ENCODE assay signal across 8 cellular contexts in genomic region chr22:27718186-27719032, GRCh38.
A peak's percentile ranks its signal among the peaks of the same experiment; 100 is the strongest.
DNase-seq lines count a peak whose midpoint lies in the region; ATAC-seq and TF ChIP-seq lines count a peak whose summit lies in the region.

No MANE protein-coding gene starts in this region.

- peaks cover 18% of the 10 kb centered on the region for H3K4me1 ChIP-seq in HEK293 (ENCODE audit: control insufficient read depth, insufficient read depth, low read length)
- peaks cover 4% of the 10 kb centered on the region for H3K4me1 ChIP-seq in hepatocyte (ENCODE audit: insufficient read depth)

- no peak overlapping the region for H3K4me2 ChIP-seq in hepatocyte

- POLR2A ChIA-PET in HEK293 (lab: Yijun Ruan, JAX) = interaction anchor here (0.6 to 1.1 kb wide), 2 partner anchors 9 to 1835 kb away, joined by 3 to 4 read pairs; partner anchors contain the start of gene THOC5

- DNase-seq in amniotic epithelial cell (ENCODE audit: low read depth) (peak; percentile 83), hepatocyte (ENCODE audit: low spot score) (peak; percentile 89), SKM-1 treated with dmso at 0.1 percent for 144 hours (lab: John Stamatoyannopoulos, UW; ENCODE audit: unreplicated experiment) (no peak)
- DNase-seq in stimulated activated naive B cell treated with anti-CD40 and anti-IgM and Interleukin-4, amounts not matched to agents 10 μg/mL and 1 μg/mL and 100 μg/mL, for 72 hours = no peak
- no peak for DNase-seq in activated T-cell treated with anti-CD3 and anti-CD28 coated beads, Interleukin-2, amount 50 U/mL, for 4 hours
- DNase-seq in activated T-cell treated with anti-CD3 and anti-CD28 coated beads, Interleukin-2, amount 50 U/mL, for 72 hours = no peak

- H3K27me3 Mint-ChIP-seq in stimulated activated naive B cell treated with anti-CD40 and anti-IgM and Interleukin-4, amounts not matched to agents 10 μg/mL and 1 μg/mL and 100 μg/mL, for 72 hours = peaks cover 6 to 7% of the 10 kb centered on the region in 2 donors
- peaks cover 2% of the 10 kb centered on the region for H3K27me3 Mint-ChIP-seq in activated T-cell treated with anti-CD3 and anti-CD28 coated beads, Interleukin-2, amount 50 U/mL, for 4 hours (ENCODE audit: low read depth)
- H3K27me3 Mint-ChIP-seq in activated T-cell treated with anti-CD3 and anti-CD28 coated beads, Interleukin-2, amount 50 U/mL, for 72 hours (ENCODE audit: low read depth) = peaks cover 6% of the 10 kb centered on the region

- H4K20me1 ChIP-seq in hepatocyte (ENCODE audit: insufficient read depth, poor library complexity, severe bottlenecking) = no peaks in the 10 kb centered on the region

- WGBS in hepatocyte (ENCODE audit: low lambda C conversion rate, missing lambda C conversion rate) = 35% methylated on average over 10 of the region's 10 CpGs

- no peaks in the 10 kb centered on the region for H3K9me2 ChIP-seq in hepatocyte (replicated peaks; ENCODE audit: insufficient read depth)

- no peaks in the 10 kb centered on the region for H3K27me3 ChIP-seq in hepatocyte

- H2AFZ ChIP-seq in hepatocyte = peak overlapping the region; percentile 9

- H3K79me2 ChIP-seq in hepatocyte = no peaks in the 10 kb centered on the region

- ATAC-seq in stimulated activated naive B cell treated with anti-CD40 and anti-IgM and Interleukin-4, amounts not matched to agents 10 μg/mL and 1 μg/mL and 100 μg/mL, for 72 hours (replicated peaks) = no peak
- ATAC-seq in HG02798 (IDR thresholded peaks at IDR 0.05; ENCODE audit: poor library complexity, unreplicated experiment) = no peak
- no peak for ATAC-seq in activated T-cell treated with anti-CD3 and anti-CD28 coated beads, Interleukin-2, amount 50 U/mL, for 4 hours
- no peak for ATAC-seq in activated T-cell treated with anti-CD3 and anti-CD28 coated beads, Interleukin-2, amount 50 U/mL, for 72 hours (replicated peaks in 1 of 2)

- H3K4me1 Mint-ChIP-seq in stimulated activated naive B cell treated with anti-CD40 and anti-IgM and Interleukin-4, amounts not matched to agents 10 μg/mL and 1 μg/mL and 100 μg/mL, for 72 hours = peaks cover 0 to 2% of the 10 kb centered on the region in 2 donors
- H3K4me1 Mint-ChIP-seq in activated T-cell treated with anti-CD3 and anti-CD28 coated beads, Interleukin-2, amount 50 U/mL, for 4 hours (ENCODE audit: low read depth) = no peaks in the 10 kb centered on the region
- H3K4me1 Mint-ChIP-seq in activated T-cell treated with anti-CD3 and anti-CD28 coated beads, Interleukin-2, amount 50 U/mL, for 72 hours (ENCODE audit: low read depth) = no peaks in the 10 kb centered on the region

- peak overlapping the region; percentile 15 for H3K27ac Mint-ChIP-seq in stimulated activated naive B cell treated with anti-CD40 and anti-IgM and Interleukin-4, amounts not matched to agents 10 μg/mL and 1 μg/mL and 100 μg/mL, for 72 hours
- H3K27ac Mint-ChIP-seq in activated T-cell treated with anti-CD3 and anti-CD28 coated beads, Interleukin-2, amount 50 U/mL, for 72 hours = no peak overlapping the region

- H3K4me3 Mint-ChIP-seq in stimulated activated naive B cell treated with anti-CD40 and anti-IgM and Interleukin-4, amounts not matched to agents 10 μg/mL and 1 μg/mL and 100 μg/mL, for 72 hours = no peak overlapping the region
- H3K4me3 Mint-ChIP-seq in activated T-cell treated with anti-CD3 and anti-CD28 coated beads, Interleukin-2, amount 50 U/mL, for 4 hours = no peak overlapping the region
- no peak overlapping the region for H3K4me3 Mint-ChIP-seq in activated T-cell treated with anti-CD3 and anti-CD28 coated beads, Interleukin-2, amount 50 U/mL, for 72 hours

- H3K9me3 ChIP-seq in HEK293 (ENCODE audit: control insufficient read depth, insufficient read depth, low read depth, low read length) (no peaks in the 10 kb centered on the region), hepatocyte (ENCODE audit: low read depth) (no peaks in the 10 kb centered on the region)

- H3K27ac ChIP-seq in HEK293 (ENCODE audit: extremely low read depth, low read depth, low read length) = no peak overlapping the region
- peak overlapping the region; percentile 35 for H3K27ac ChIP-seq in hepatocyte

- TF ChIP-seq CTCF in HEK293 (tag by site-specific recombination; IDR thresholded peaks at IDR 0.05) (no peak), hepatocyte (IDR thresholded peaks at IDR 0.05; ENCODE audit: poor library complexity) (no peak)

- H3K36me3 ChIP-seq in HEK293 (ENCODE audit: control insufficient read depth in 2 of 2, insufficient read depth in 1 of 2, low read length in 2 of 2) = no peaks in the 10 kb centered on the region
- no peaks in the 10 kb centered on the region for H3K36me3 ChIP-seq in hepatocyte (replicated peaks; ENCODE audit: insufficient read depth, low read depth)

- H3K9me3 Mint-ChIP-seq in stimulated activated naive B cell treated with anti-CD40 and anti-IgM and Interleukin-4, amounts not matched to agents 10 μg/mL and 1 μg/mL and 100 μg/mL, for 72 hours = no peaks in the 10 kb centered on the region
- no peaks in the 10 kb centered on the region for H3K9me3 Mint-ChIP-seq in activated T-cell treated with anti-CD3 and anti-CD28 coated beads, Interleukin-2, amount 50 U/mL, for 4 hours
- no peaks in the 10 kb centered on the region for H3K9me3 Mint-ChIP-seq in activated T-cell treated with anti-CD3 and anti-CD28 coated beads, Interleukin-2, amount 50 U/mL, for 72 hours

- CTCF ChIA-PET in HEK293 (lab: Yijun Ruan, JAX) = interaction anchor here (0.6 to 0.7 kb wide), 2 partner anchors 49 to 291 kb away, joined by 3 to 5 read pairs; no protein-coding TSS in a partner anchor

- no peaks in the 10 kb centered on the region for H3K36me3 Mint-ChIP-seq in stimulated activated naive B cell treated with anti-CD40 and anti-IgM and Interleukin-4, amounts not matched to agents 10 μg/mL and 1 μg/mL and 100 μg/mL, for 72 hours
- no peaks in the 10 kb centered on the region for H3K36me3 Mint-ChIP-seq in activated T-cell treated with anti-CD3 and anti-CD28 coated beads, Interleukin-2, amount 50 U/mL, for 4 hours (ENCODE audit: insufficient read depth)
- H3K36me3 Mint-ChIP-seq in activated T-cell treated with anti-CD3 and anti-CD28 coated beads, Interleukin-2, amount 50 U/mL, for 72 hours (ENCODE audit: insufficient read depth in 2 of 2) = no peaks in the 10 kb centered on the region

- peak overlapping the region; percentile 2; the same call in 1 of the 2 replicates for H3K4me3 ChIP-seq in HEK293 (ENCODE audit: low read depth, low read length)
- no peak overlapping the region for H3K4me3 ChIP-seq in hepatocyte

TF ChIP-seq in HEK293, 187 proteins besides CTCF, POLR2A, EP300 and RAD21 (continues in another document):
- no peak for TF ChIP-seq ZNF16 (tag by site-specific recombination; IDR thresholded peaks at IDR 0.05; ENCODE audit: low read depth)
- no peak for TF ChIP-seq ZNF146 (tag by site-specific recombination; IDR thresholded peaks at IDR 0.05)
- no peak for TF ChIP-seq ZNF664 (tag by site-specific recombination; IDR thresholded peaks at IDR 0.05)
- no peak for TF ChIP-seq ZSCAN4 (tag by site-specific recombination; IDR thresholded peaks at IDR 0.05)
- TF ChIP-seq ZBTB17 (tag by site-specific recombination; IDR thresholded peaks at IDR 0.05) = peak; percentile 77
- TF ChIP-seq ZBTB7A (tag by site-specific recombination; IDR thresholded peaks at IDR 0.05; ENCODE audit: low read depth) = no peak
- TF ChIP-seq GLIS1 (tag by site-specific recombination; IDR thresholded peaks at IDR 0.05) = peak; percentile 34
- TF ChIP-seq SP7 (tag by site-specific recombination; IDR thresholded peaks at IDR 0.05) = peak; percentile 62; the same call in 1 of the 2 replicates
- TF ChIP-seq KLF16 (tag by site-specific recombination; IDR thresholded peaks at IDR 0.05) = peak; percentile 29; the same call in 1 of the 2 replicates
- TF ChIP-seq ZNF624 (tag by site-specific recombination; IDR thresholded peaks at IDR 0.05) = no peak
- TF ChIP-seq ZNF404 (tag by site-specific recombination; IDR thresholded peaks at IDR 0.05) = no peak
- TF ChIP-seq ZNF23 (tag by site-specific recombination; IDR thresholded peaks at IDR 0.05; ENCODE audit: borderline replicate concordance) = no peak
- TF ChIP-seq ZNF211 (tag by site-specific recombination; IDR thresholded peaks at IDR 0.05; ENCODE audit: low read depth) = no peak
- peak; percentile 77 for TF ChIP-seq KLF1 (tag by site-specific recombination; IDR thresholded peaks at IDR 0.05)
- peak; percentile 77; the same call in 1 of the 2 replicates for TF ChIP-seq PRDM10 (tag by site-specific recombination; IDR thresholded peaks at IDR 0.05)

Comparison
In these comparisons a context has a peak if more than half of its experiments do, and no peak if none do; other contexts are left out.
1. DNase-seq: peak in amniotic epithelial cell (single experiment) and hepatocyte (single experiment); none in stimulated activated naive B cell treated with anti-CD40 and anti-IgM and Interleukin-4, amounts not matched to agents 10 μg/mL and 1 μg/mL and 100 μg/mL, for 72 hours (single experiment), activated T-cell treated with anti-CD3 and anti-CD28 coated beads, Interleukin-2, amount 50 U/mL, for 4 hours (single experiment), activated T-cell treated with anti-CD3 and anti-CD28 coated beads, Interleukin-2, amount 50 U/mL, for 72 hours (0 of 2) and SKM-1 treated with dmso at 0.1 percent for 144 hours (single experiment).